Comparison of ENCODE assay signal across 22 cellular contexts in the genomic region with DNA sequence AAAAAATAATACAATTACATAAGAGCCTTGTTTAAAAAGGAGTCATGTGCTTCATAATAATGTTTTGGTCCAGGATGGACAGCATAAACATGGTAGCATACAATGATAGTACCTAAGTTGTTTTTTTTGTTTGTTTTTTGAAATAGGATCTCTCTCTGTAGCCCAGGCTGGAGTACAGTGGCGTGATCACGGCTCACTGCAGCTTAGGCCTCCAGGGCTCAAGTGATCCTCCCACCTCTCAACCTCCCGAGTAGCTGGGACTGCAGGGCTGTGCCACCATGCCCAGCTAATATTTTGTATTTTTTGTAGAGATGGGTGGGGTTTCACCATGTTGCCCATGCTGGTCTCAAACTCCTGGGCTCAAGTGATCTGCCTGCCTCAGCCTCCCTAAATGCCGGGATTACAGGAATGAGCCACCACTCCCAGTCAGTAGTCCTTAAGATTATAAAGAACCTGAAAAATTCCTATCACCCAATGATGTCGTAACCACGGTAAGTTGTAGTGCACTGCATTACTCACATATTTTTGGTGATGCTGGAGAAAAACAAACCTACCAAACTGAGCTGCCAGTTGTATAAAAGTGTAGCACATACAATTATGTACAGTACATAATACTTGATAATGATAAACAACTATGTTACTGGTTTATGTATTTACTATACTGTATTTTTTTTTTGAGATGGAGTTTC. TPM values are rescaled to one million over a fixed set of nuclear protein-coding genes. Genes with fewer than 3 reads are reported as not detected.
DNase-seq lines count a peak whose midpoint lies in the region; ATAC-seq, FAIRE-seq and TF ChIP-seq lines count a peak whose summit lies in the region.
"Had no signal": no experiment of that assay in that cellular context is flagged by ENCODE, and none has a peak within 500 bp of the region (broad histone marks: within the 10 kb centered on the region; RNA-seq: fewer than 3 reads in every experiment).

No MANE protein-coding gene starts in this region.

- no peak for TF ChIP-seq CTCF in bronchial epithelial cell (IDR thresholded peaks at IDR 0.05; ENCODE audit: insufficient read depth, low read length, severe bottlenecking)

- H3K27ac Mint-ChIP-seq in stimulated activated effector memory CD8-positive, alpha-beta T cell treated with anti-CD3 and anti-CD28 coated beads, Interleukin-12 subunit alpha, Interleukin-12 subunit beta, amount 100 ng/mL, for 72 hours, result no peak overlapping the region
- H3K27ac Mint-ChIP-seq: IgD-negative memory B cell; immature natural killer cell; natural killer cell treated with Interleukin-12 subunit alpha and Interleukin-12 subunit beta and Interleukin-15 and Interleukin-18, amount 100 ng/mL, for 72 hours had no signal

- no peak overlapping the region for H3K9ac ChIP-seq in GM23248
- H3K9ac ChIP-seq: BLaER1 treated with 17β-estradiol and CSF1 and Interleukin-3, amounts not matched to agents 10 nM and 100 nM had no signal

- H3K36me3 Mint-ChIP-seq in stimulated activated effector memory CD8-positive, alpha-beta T cell treated with anti-CD3 and anti-CD28 coated beads, Interleukin-12 subunit alpha, Interleukin-12 subunit beta, amount 100 ng/mL, for 72 hours, result no peaks in the 10 kb centered on the region
- H3K36me3 Mint-ChIP-seq: IgD-negative memory B cell; immature natural killer cell; natural killer cell treated with Interleukin-12 subunit alpha and Interleukin-12 subunit beta and Interleukin-15 and Interleukin-18, amount 100 ng/mL, for 72 hours had no signal

- no peak overlapping the region for H3K4me3 Mint-ChIP-seq in stimulated activated effector memory CD8-positive, alpha-beta T cell treated with anti-CD3 and anti-CD28 coated beads, Interleukin-12 subunit alpha, Interleukin-12 subunit beta, amount 100 ng/mL, for 72 hours
- H3K4me3 Mint-ChIP-seq: IgD-negative memory B cell; immature natural killer cell; natural killer cell treated with Interleukin-12 subunit alpha and Interleukin-12 subunit beta and Interleukin-15 and Interleukin-18, amount 100 ng/mL, for 72 hours had no signal

- H3K4me2 ChIP-seq in GM23248 (ENCODE audit: unreplicated experiment), result no peak overlapping the region
- H3K4me2 ChIP-seq: BLaER1 treated with 17β-estradiol and CSF1 and Interleukin-3, amounts not matched to agents 10 nM and 100 nM had no signal

- no peaks in the 10 kb centered on the region for H3K9me2 ChIP-seq in GM23248 (ENCODE audit: insufficient read depth)

- ATAC-seq in activated CD4-positive, CD25-positive, alpha-beta regulatory T cell treated with anti-CD3 and anti-CD28 coated beads, Interleukin-2, amount 50 U/mL, for 24 hours, result no peak
- ATAC-seq in stimulated activated effector memory CD8-positive, alpha-beta T cell treated with anti-CD3 and anti-CD28 coated beads, Interleukin-12 subunit alpha, Interleukin-12 subunit beta, amount 100 ng/mL, for 72 hours, result no peak
- ATAC-seq: heart right ventricle; natural killer cell treated with Interleukin-12 subunit alpha and Interleukin-12 subunit beta and Interleukin-15 and Interleukin-18, amount 100 ng/mL, for 72 hours had no signal

- H3K27me3 ChIP-seq in GM23248 (replicated peaks; ENCODE audit: insufficient read depth), result no peaks in the 10 kb centered on the region
- no peaks in the 10 kb centered on the region for H3K27me3 ChIP-seq in bronchial epithelial cell (ENCODE audit: control insufficient read depth, insufficient read depth, low read length)
- H3K27me3 ChIP-seq: BLaER1 treated with 17β-estradiol and CSF1 and Interleukin-3, amounts not matched to agents 10 nM and 100 nM; heart right ventricle; tibial artery had no signal

- no peaks in the 10 kb centered on the region for H3F3A ChIP-seq in GM23248 (ENCODE audit: insufficient read depth)

- H3K79me2 ChIP-seq in GM23248 (ENCODE audit: insufficient read depth), result no peaks in the 10 kb centered on the region

- H3K27ac ChIP-seq in GM23248, result no peak overlapping the region
- H3K27ac ChIP-seq: BLaER1 treated with 17β-estradiol and CSF1 and Interleukin-3, amounts not matched to agents 10 nM and 100 nM; heart right ventricle; SJCRH30; tibial artery; WERI-Rb-1 had no signal

- no peak overlapping the region for H2AFZ ChIP-seq in GM23248

- H4K20me1 ChIP-seq in GM23248 (ENCODE audit: insufficient read depth), result no peaks in the 10 kb centered on the region
- H4K20me1 ChIP-seq: BLaER1 treated with 17β-estradiol and CSF1 and Interleukin-3, amounts not matched to agents 10 nM and 100 nM had no signal

- in situ Hi-C loops in GM23248 (cut with MboI) (no loop called here), G401 (cut with HindIII; ENCODE audit: low sequenced_read_pairs) (no loop called here)

- WGBS in GM23248 (ENCODE audit: low coverage in 1 of 2, low lambda C conversion rate in 2 of 2, missing lambda C conversion rate in 2 of 2), 2 experiments, result 64 to 70% methylated on average over 6 of the region's 6 CpGs

- no peaks in the 10 kb centered on the region for H3K4me1 ChIP-seq in GM23248 (ENCODE audit: insufficient read depth)
- H3K4me1 ChIP-seq: BLaER1 treated with 17β-estradiol and CSF1 and Interleukin-3, amounts not matched to agents 10 nM and 100 nM; heart right ventricle; SJCRH30; tibial artery had no signal

- DNase-seq in GM23248 (peak; percentile 4), NCI-H2029 treated with DMSO at 0.1 percent for 48 hours (lab: John Stamatoyannopoulos, UW) (peak; percentile 30), bronchial epithelial cell (ENCODE audit: low read depth) (peak; percentile 20), renal cortical epithelial cell (ENCODE audit: low read depth) (peak; percentile 52), G401 (ENCODE audit: low spot score) (no peak)
- no peak for DNase-seq in stimulated activated effector memory CD8-positive, alpha-beta T cell treated with anti-CD3 and anti-CD28 coated beads, Interleukin-12 subunit alpha, Interleukin-12 subunit beta, amount 100 ng/mL, for 72 hours (ENCODE audit: low spot score in 2 of 2)
- DNase-seq: activated CD4-positive, alpha-beta T cell treated with anti-CD3 and anti-CD28 coated beads, Interleukin-2, amount 50 U/mL, for 48 hours; activated T-cell treated with anti-CD3 and anti-CD28 coated beads for 4 hours; heart right ventricle; immature natural killer cell; NCI-H187 treated with DMSO at 0.1 percent for 48 hours; NCI-H82; SJCRH30; stimulated activated naive CD4-positive, alpha-beta T cell treated with Interleukin-2 at 50 U/mL for 16 hours; tibial artery; WERI-Rb-1 had no signal

- no peak overlapping the region for H3K4me3 ChIP-seq in GM23248
- H3K4me3 ChIP-seq in bronchial epithelial cell (ENCODE audit: low read depth, low read length), result no peak overlapping the region
- H3K4me3 ChIP-seq: BLaER1 treated with 17β-estradiol and CSF1 and Interleukin-3, amounts not matched to agents 10 nM and 100 nM; HAP-1; heart right ventricle; SJCRH30; tibial artery had no signal

- H3K36me3 ChIP-seq in GM23248 (ENCODE audit: low read depth) (no peaks in the 10 kb centered on the region), bronchial epithelial cell (ENCODE audit: control insufficient read depth, insufficient read depth, low read length) (no peaks in the 10 kb centered on the region)
- H3K36me3 ChIP-seq: BLaER1 treated with 17β-estradiol and CSF1 and Interleukin-3, amounts not matched to agents 10 nM and 100 nM; HAP-1; heart right ventricle; SJCRH30; tibial artery; WERI-Rb-1 had no signal

- no peaks in the 10 kb centered on the region for H3K9me3 ChIP-seq in GM23248 (ENCODE audit: low read depth)
- H3K9me3 ChIP-seq: BLaER1 treated with 17β-estradiol and CSF1 and Interleukin-3, amounts not matched to agents 10 nM and 100 nM; HAP-1; heart right ventricle; SJCRH30; tibial artery had no signal

- FAIRE-seq in bronchial epithelial cell (lab: Jason Lieb, UNC), result no peak
- FAIRE-seq: D721Med had no signal

- H3K9me3 Mint-ChIP-seq in stimulated activated effector memory CD8-positive, alpha-beta T cell treated with anti-CD3 and anti-CD28 coated beads, Interleukin-12 subunit alpha, Interleukin-12 subunit beta, amount 100 ng/mL, for 72 hours, result no peaks in the 10 kb centered on the region
- H3K9me3 Mint-ChIP-seq: immature natural killer cell; natural killer cell treated with Interleukin-12 subunit alpha and Interleukin-12 subunit beta and Interleukin-15 and Interleukin-18, amount 100 ng/mL, for 72 hours had no signal

- H3K4me1 Mint-ChIP-seq in stimulated activated effector memory CD8-positive, alpha-beta T cell treated with anti-CD3 and anti-CD28 coated beads, Interleukin-12 subunit alpha, Interleukin-12 subunit beta, amount 100 ng/mL, for 72 hours, result no peaks in the 10 kb centered on the region
- H3K4me1 Mint-ChIP-seq: IgD-negative memory B cell, immature natural killer cell had no signal

RNA-seq across cellular contexts. Expression of a gene that starts 22.4 kb away (rescaled TPM):
- 11.4 and 13.8 TPM in 2 replicates for total RNA-seq in GM23248 (2014; rRNA removed; shearing (Covaris generic))
- polyA plus RNA-seq in GM23248 (2016; fragmentation: Nextera tagmentation; extraction: Ambion mirVana), result 21.7 and 25.8 TPM in 2 replicates
- 7.6 and 12.4 TPM in 2 replicates for total RNA-seq in bronchial epithelial cell
- 8.0 and 37.3 TPM in 2 replicates for total RNA-seq in renal cortical epithelial cell
- total RNA-seq in G401 (2014; rRNA removed; shearing (Covaris generic)), result 8.1 TPM in 2 replicates

Comparison
In these comparisons a context has a peak if more than half of its experiments do, and no peak if none do; other contexts are left out.
1. DNase-seq: peak in GM23248 (single experiment), NCI-H2029 treated with DMSO at 0.1 percent for 48 hours (single experiment), bronchial epithelial cell (single experiment) and renal cortical epithelial cell (single experiment); none in stimulated activated effector memory CD8-positive, alpha-beta T cell treated with anti-CD3 and anti-CD28 coated beads, Interleukin-12 subunit alpha, Interleukin-12 subunit beta, amount 100 ng/mL, for 72 hours (0 of 2) and G401 (single experiment).